2 cellular contexts compared by ENCODE assay signal in the genomic region with DNA sequence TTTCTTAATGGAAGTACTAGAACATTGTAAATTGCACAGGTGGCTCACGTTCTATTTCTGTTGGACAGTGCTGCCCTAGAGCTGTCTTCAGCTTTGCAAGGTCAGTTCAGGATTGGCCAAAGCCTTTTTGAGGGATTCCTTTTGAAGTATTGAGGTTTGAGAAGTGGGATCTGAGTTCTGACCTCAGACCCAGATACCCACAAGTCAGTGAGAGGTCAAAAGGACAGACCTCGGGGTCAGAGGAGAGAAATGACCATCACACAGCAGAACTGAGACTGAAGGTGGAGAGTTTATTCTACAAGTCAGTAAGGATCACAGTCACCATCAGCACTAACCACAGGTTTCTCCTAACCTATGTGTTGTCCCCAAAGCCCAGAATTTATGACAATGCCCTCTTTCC.
A peak's percentile ranks its signal among the peaks of the same experiment; 100 is the strongest.
TF ChIP-seq lines count a peak whose summit lies in the region.

No MANE protein-coding gene starts in this region.

TF ChIP-seq in GM12878, 131 proteins besides CTCF, POLR2A, EP300 and RAD21:
- TF ChIP-seq LARP7 (IDR thresholded peaks at IDR 0.05) = no peak
- peak; percentile 56; the same call in 1 of the 2 replicates for TF ChIP-seq RUNX3 (IDR thresholded peaks at IDR 0.05; ENCODE audit: low read length)

TF ChIP-seq in liver, 16 proteins besides CTCF, POLR2A, EP300 and RAD21:
- TF ChIP-seq SP1 (IDR thresholded peaks at IDR 0.05) = peak; percentile 34
- no peak for TF ChIP-seq EGR1 (IDR thresholded peaks at IDR 0.05; ENCODE audit: low read depth in 2 of 2)
- TF ChIP-seq RXRA (IDR thresholded peaks at IDR 0.05) = peak; percentile 64 to 78
- TF ChIP-seq HNF4A (conservative IDR thresholded peaks at IDR 0.05) = peak; percentile 46 to 69
- no peak for TF ChIP-seq GABPA (IDR thresholded peaks at IDR 0.05 in 1 of 2, conservative IDR thresholded peaks at IDR 0.05 in 1 of 2)
- TF ChIP-seq FOXA2 (IDR thresholded peaks at IDR 0.05) = no peak
